ENCODE assay signal across 11 cellular contexts in genomic region chr14:24132061-24132685, GRCh38. TPM values are rescaled to one million over a fixed set of nuclear protein-coding genes. Genes with fewer than 3 reads are reported as not detected.
DNase-seq lines count a peak whose midpoint lies in the region; ATAC-seq, FAIRE-seq and TF ChIP-seq lines count a peak whose summit lies in the region.
"Had no signal": no experiment of that assay in that cellular context is flagged by ENCODE, and none has a peak within 500 bp of the region (broad histone marks: within the 10 kb centered on the region; RNA-seq: fewer than 3 reads in every experiment).

No MANE protein-coding gene starts in this region.

- POLR2A ChIA-PET in OCI-LY7 (lab: Charles Lee) = interaction anchor here (1.4 to 2.8 kb wide), 2 partner anchors 15 to 16 kb away, joined by 5 to 11 read pairs; partner anchors contain the start of genes PSME2 and RNF31
- POLR2A ChIA-PET in GM12878 (lab: Charles Lee) = interaction anchor here (11.6 kb wide), 1 partner anchor 11 kb away, joined by 276 read pairs; the partner anchor contains the start of genes DCAF11 and NRL

- H4K20me1 ChIP-seq in OCI-LY7 (ENCODE audit: insufficient read depth, low read length) (no peaks in the 10 kb centered on the region), GM12878 (ENCODE audit: control insufficient read depth, insufficient read depth) (no peaks in the 10 kb centered on the region)

- H3K36me3 ChIP-seq in OCI-LY7 (ENCODE audit: insufficient read depth, low read length) = peaks cover under 1% of the 10 kb centered on the region; the same call in 1 of the 2 replicates
- H3K36me3 ChIP-seq in GM12878 (ENCODE audit: control insufficient read depth in 2 of 2, insufficient read depth in 2 of 2, low read length in 1 of 2) = no peaks in the 10 kb centered on the region; a peak in 1 of 4 replicates
- H3K36me3 ChIP-seq in gastrocnemius medialis = peaks cover 0 to 1% of the 10 kb centered on the region in 2 donors

- H3K4me1 ChIP-seq in OCI-LY7 (ENCODE audit: insufficient read depth, low read length, poor library complexity, severe bottlenecking) (peaks cover 33% of the 10 kb centered on the region), GM12878 (ENCODE audit: control insufficient read depth, insufficient read depth, low read length) (peaks cover 28% of the 10 kb centered on the region), gastrocnemius medialis (peaks cover 40 to 48% of the 10 kb centered on the region in 2 donors)

- TF ChIP-seq EP300 in GM12878 (IDR thresholded peaks at IDR 0.05; ENCODE audit: borderline replicate concordance in 1 of 2, control insufficient read depth in 1 of 2, low read depth in 2 of 2, low read length in 2 of 2) = no peak

- intact Hi-C loops in OCI-LY7 (cut with micrococcal nuclease; ENCODE audit: unreplicated experiment) = no loop called here
- intact Hi-C loops in GM12878 (cut with micrococcal nuclease; ENCODE audit: unreplicated experiment) = no loop called here
- intact Hi-C loops in gastrocnemius medialis (cut with DNase I; ENCODE audit: low total_unique reads) = no loop called here

- SMC1A ChIA-PET in GM12878 (lab: Charles Lee; ENCODE audit: uncharacterized antibody, unreplicated experiment) = interaction anchor here (0.9 kb wide), 2 partner anchors 9 to 18 kb away, joined by 3 to 4 read pairs; no protein-coding TSS in a partner anchor

- CTCF ChIA-PET in OCI-LY7 (lab: Charles Lee; ENCODE audit: unreplicated experiment) = interaction anchor here (0.6 kb wide), 1 partner anchor 8 kb away, joined by 4 read pairs; no protein-coding TSS in a partner anchor
- CTCF ChIA-PET in GM12878 (lab: Yijun Ruan, JAX) = interaction anchor here (1.6 kb wide), 1 partner anchor 41 kb away, joined by 4 read pairs; no protein-coding TSS in a partner anchor

- in situ Hi-C loops in GM12878 (cut with MboI) (no loop called here), gastrocnemius medialis (cut with MboI; ENCODE audit: low sequenced_read_pairs in 4 of 4) (loop anchor here in 1 of 4 donors (25.0 kb wide), 1 partner anchor 820 kb away; the partner anchor contains the start of genes BCL2L2, PABPN1 and PPP1R3E)

- FAIRE-seq in GM12878 (lab: Jason Lieb, UNC) (no peak), HTR-8/SVneo (lab: Jason Lieb, UNC) (no peak)
- FAIRE-seq: GM19239 had no signal

- WGBS in GM12878 (ENCODE audit: insufficient coverage, insufficient replicate concordance, low lambda C conversion rate, missing lambda C conversion rate) = 46% methylated on average over 24 of the region's 24 CpGs

- TF ChIP-seq RAD21 in GM12878 (IDR thresholded peaks at IDR 0.05; ENCODE audit: insufficient read depth, low read depth, low read length) = no peak

- H3K27ac ChIP-seq in OCI-LY7 (ENCODE audit: low read depth, low read length, poor library complexity, severe bottlenecking) = no peak overlapping the region
- no peak overlapping the region for H3K27ac ChIP-seq in GM12878 (ENCODE audit: control insufficient read depth, insufficient read depth)
- peak overlapping the region; percentile 95 to 99 (median 98) for H3K27ac ChIP-seq in gastrocnemius medialis

- no peak for TF ChIP-seq CTCF in OCI-LY7 (conservative IDR thresholded peaks at IDR 0.05; ENCODE audit: low read length)
- no peak for TF ChIP-seq CTCF in GM12878 (IDR thresholded peaks at IDR 0.05 in 2 of 3, conservative IDR thresholded peaks at IDR 0.05 in 1 of 3; ENCODE audit: control insufficient read depth in 2 of 3, extremely low read depth in 1 of 3, insufficient read depth in 1 of 3, low read depth in 3 of 3, low read length in 3 of 3)
- TF ChIP-seq CTCF in gastrocnemius medialis (IDR thresholded peaks at IDR 0.05 in 4 of 5, conservative IDR thresholded peaks at IDR 0.05 in 1 of 5) = no peak

- RAD21 ChIA-PET in GM12878 (lab: Charles Lee; ENCODE audit: unreplicated experiment) = no interaction called here

- TF ChIP-seq POLR2A in GM12878 (IDR thresholded peaks at IDR 0.05; ENCODE audit: low read depth, low read length) = no peak
- TF ChIP-seq POLR2A in gastrocnemius medialis (IDR thresholded peaks at IDR 0.05) = peak in 1 of 2 donors; percentile 22

- ATAC-seq in GM12878 (no peak), gastrocnemius medialis (peak; percentile 5 to 14), HG02973 (IDR thresholded peaks at IDR 0.05; ENCODE audit: unreplicated experiment) (no peak), GM18867 (IDR thresholded peaks at IDR 0.05; ENCODE audit: unreplicated experiment) (no peak)

- no peak overlapping the region for H3K9ac ChIP-seq in GM12878 (ENCODE audit: control insufficient read depth, insufficient read depth, low read length)

- H3K9me2 ChIP-seq in OCI-LY7 (ENCODE audit: insufficient read depth, low read length) = no peaks in the 10 kb centered on the region

- DNase-seq in DMS53 treated with DMSO at 0.1 percent for 48 hours (lab: John Stamatoyannopoulos, UW; ENCODE audit: unreplicated experiment) (peak; percentile 36), OCI-LY7 (ENCODE audit: low spot score) (no peak), GM12878 (ENCODE audit: low read depth, low spot score) (no peak), gastrocnemius medialis (peak in 1 of 2 donors; percentile 69), HTR-8/SVneo (ENCODE audit: insufficient read length, low spot score) (no peak), T-helper 9 cell (no peak)
- DNase-seq: EL, NCI-H2227 treated with DMSO at 0.1 percent for 48 hours had no signal

- H3K9me3 ChIP-seq in OCI-LY7 (ENCODE audit: low read length) (no peaks in the 10 kb centered on the region), GM12878 (replicated peaks; ENCODE audit: control insufficient read depth, insufficient read depth, low read length) (no peaks in the 10 kb centered on the region), gastrocnemius medialis (no peaks in the 10 kb centered on the region)

- H3K27me3 ChIP-seq in GM12878 (replicated peaks in 1 of 2; ENCODE audit: control insufficient read depth in 2 of 2, insufficient read depth in 2 of 2, low read length in 1 of 2) = no peaks in the 10 kb centered on the region
- no peaks in the 10 kb centered on the region for H3K27me3 ChIP-seq in gastrocnemius medialis

- no peak overlapping the region for H3K4me3 ChIP-seq in OCI-LY7 (ENCODE audit: low read depth, low read length, poor library complexity, severe bottlenecking)
- H3K4me3 ChIP-seq in GM12878 = no peak overlapping the region
- peak overlapping the region; percentile 44 to 56 (median 48) for H3K4me3 ChIP-seq in gastrocnemius medialis

- H3K4me2 ChIP-seq in OCI-LY7 (ENCODE audit: low read length) (peak overlapping the region; percentile 6; the same call in 1 of the 2 replicates), GM12878 (ENCODE audit: control insufficient read depth, insufficient read depth) (no peak overlapping the region; the same call in 1 of the 2 replicates)

- BruUV-seq in OCI-LY7 (replicated peaks; lab: Mats Ljungman, UMichigan) (no TSS peak), GM12878 (replicated peaks; lab: Mats Ljungman, UMichigan) (no TSS peak)

- H2AFZ ChIP-seq in OCI-LY7 (ENCODE audit: low read length) (peak overlapping the region; percentile 38; the same call in 1 of the 2 replicates), GM12878 (ENCODE audit: control insufficient read depth, low read depth, low read length) (no peak overlapping the region)

- H3K79me2 ChIP-seq in OCI-LY7 (ENCODE audit: insufficient read depth, low read depth, low read length) (no peaks in the 10 kb centered on the region), GM12878 (ENCODE audit: control insufficient read depth, insufficient read depth, low read length) (peaks cover 15% of the 10 kb centered on the region)

RNA-seq across cellular contexts. Expression of gene FITM1, which starts 1.7 kb away (rescaled TPM):
- total RNA-seq in OCI-LY7 (2014; rRNA removed; shearing (Covaris generic)) = 0.28 TPM in 2 replicates
- total RNA-seq in OCI-LY7 (2022) = 0.97 and 1.4 TPM in 2 replicates
- total RNA-seq in GM12878 (2013; cell fraction: nucleolus; rRNA removed) = 1.5 and 1.8 TPM in 2 replicates
- total RNA-seq in GM12878 (2014; rRNA removed) = 1.9 and 2.0 TPM in 2 replicates
- 0.18 and 0.27 TPM in 2 replicates for total RNA-seq in GM12878 (2014; rRNA removed; fragmentation: Illumina TruSeq; extraction: Trizol)
- total RNA-seq in GM12878 (2021) = 0.64 TPM in 2 replicates
- not detected for polyA plus RNA-seq in GM12878 (2011; ENCODE audit: low read depth)
- polyA plus RNA-seq in GM12878 (2011; rRNA removed) = 0.09 and 0.49 TPM in 2 replicates
- polyA plus RNA-seq in GM12878 (2011; cell fraction: cytosol; rRNA removed) = 0.67 and 0.97 TPM in 2 replicates
- 2.8 and 3.5 TPM in 2 replicates for polyA plus RNA-seq in GM12878 (2011; cell fraction: nucleus; rRNA removed)
- 0.30 and 0.38 TPM in 2 replicates for polyA plus RNA-seq in GM12878 (2012)
- polyA plus RNA-seq in GM12878 (2014; fragmentation: Illumina TruSeq; extraction: Trizol) = 0.28 TPM in 1 of 2 replicates, not detected in the other
- under 1 TPM in 1 of 2 experiments, not detected in 1; 0.11 TPM for polyA plus RNA-seq in GM12878 (2014; fragmentation: Nextera tagmentation; extraction: Ambion mirVana)
- 0.76 and 1.3 TPM in 2 replicates for polyA plus RNA-seq in GM12878 (2014; rRNA removed)
- polyA plus RNA-seq in GM12878 (2016; fragmentation: Nextera tagmentation; extraction: Ambion mirVana) = under 1 TPM in 1 of 2 experiments, not detected in 1; 0.42 TPM
- polyA minus RNA-seq in GM12878 (2011; rRNA and poly(A)+ RNA removed) = 0.66 and 0.82 TPM in 2 replicates
- polyA minus RNA-seq in GM12878 (2011; cell fraction: cytosol; rRNA and poly(A)+ RNA removed) = 1.6 TPM in 1 of 2 replicates, not detected in the other
- polyA minus RNA-seq in GM12878 (2011; cell fraction: nucleus; rRNA and poly(A)+ RNA removed) = 0.60 and 1.3 TPM in 2 replicates
- 10 to 100 TPM; 45.3 to 91.3 (median 65.4) TPM for total RNA-seq in gastrocnemius medialis

RNA-seq across cellular contexts. Expression of gene PSME1, which starts 3.8 kb away (rescaled TPM):
- total RNA-seq in OCI-LY7 (2014; rRNA removed; shearing (Covaris generic)) = 187 and 213 TPM in 2 replicates
- total RNA-seq in OCI-LY7 (2022) (146 and 149 TPM in 2 replicates), GM12878 (2014; rRNA removed) (324 and 373 TPM in 2 replicates), GM12878 (2014; rRNA removed; fragmentation: Illumina TruSeq; extraction: Trizol) (367 and 377 TPM in 2 replicates), GM12878 (2021) (396 and 402 TPM in 2 replicates), gastrocnemius medialis (100 to 1,000 TPM in 2 of 4 donors, 10 to 100 TPM in 2; 63.3 to 158 (median 87.5) TPM)
- total RNA-seq in GM12878 (2013; cell fraction: nucleolus; rRNA removed) = 40.4 and 42.8 TPM in 2 replicates
- polyA plus RNA-seq in GM12878 (2011; ENCODE audit: low read depth) = 326 TPM
- polyA plus RNA-seq in GM12878 (2011; rRNA removed) (138 and 250 TPM in 2 replicates), GM12878 (2014; fragmentation: Illumina TruSeq; extraction: Trizol) (354 and 428 TPM in 2 replicates), GM12878 (2014; fragmentation: Nextera tagmentation; extraction: Ambion mirVana) (1,000 to 10,000 TPM; 1,299 to 1,378 TPM), GM12878 (2014; rRNA removed) (248 and 257 TPM in 2 replicates), GM12878 (2016; fragmentation: Nextera tagmentation; extraction: Ambion mirVana) (100 to 1,000 TPM; 769 to 810 TPM)
- polyA plus RNA-seq in GM12878 (2011; cell fraction: cytosol; rRNA removed) = 172 and 216 TPM in 2 replicates
- polyA plus RNA-seq in GM12878 (2011; cell fraction: nucleus; rRNA removed) = 219 and 223 TPM in 2 replicates
- 245 and 328 TPM in 2 replicates for polyA plus RNA-seq in GM12878 (2012)
- polyA minus RNA-seq in GM12878 (2011; rRNA and poly(A)+ RNA removed) = 55.2 and 65.8 TPM in 2 replicates
- polyA minus RNA-seq in GM12878 (2011; cell fraction: cytosol; rRNA and poly(A)+ RNA removed) = 41.1 and 46.6 TPM in 2 replicates
- 32.4 and 34.8 TPM in 2 replicates for polyA minus RNA-seq in GM12878 (2011; cell fraction: nucleus; rRNA and poly(A)+ RNA removed)

RNA-seq across cellular contexts. Expression of gene EMC9, which starts 9.2 kb away (rescaled TPM):
- total RNA-seq in OCI-LY7 (2014; rRNA removed; shearing (Covaris generic)) = 73.2 and 74.8 TPM in 2 replicates
- total RNA-seq in OCI-LY7 (2022) (72.0 and 72.9 TPM in 2 replicates), GM12878 (2014; rRNA removed) (39.5 and 42.6 TPM in 2 replicates), GM12878 (2014; rRNA removed; fragmentation: Illumina TruSeq; extraction: Trizol) (15.8 and 20.2 TPM in 2 replicates), GM12878 (2021) (40.9 and 45.7 TPM in 2 replicates), gastrocnemius medialis (10 to 100 TPM; 13.6 to 18.8 (median 16.3) TPM)
- total RNA-seq in GM12878 (2013; cell fraction: nucleolus; rRNA removed) = 25.2 and 28.8 TPM in 2 replicates
- 14.2 TPM for polyA plus RNA-seq in GM12878 (2011; ENCODE audit: low read depth)
- polyA plus RNA-seq in GM12878 (2011; rRNA removed) (11.6 and 18.1 TPM in 2 replicates), GM12878 (2014; fragmentation: Illumina TruSeq; extraction: Trizol) (10.6 and 15.3 TPM in 2 replicates), GM12878 (2014; fragmentation: Nextera tagmentation; extraction: Ambion mirVana) (10 to 100 TPM; 15.5 to 17.8 TPM), GM12878 (2014; rRNA removed) (44.7 and 46.2 TPM in 2 replicates), GM12878 (2016; fragmentation: Nextera tagmentation; extraction: Ambion mirVana) (10 to 100 TPM; 51.0 to 60.5 TPM)
- polyA plus RNA-seq in GM12878 (2011; cell fraction: cytosol; rRNA removed) = 26.8 and 41.6 TPM in 2 replicates
- polyA plus RNA-seq in GM12878 (2011; cell fraction: nucleus; rRNA removed) = 89.7 and 93.0 TPM in 2 replicates
- polyA plus RNA-seq in GM12878 (2012) = 32.5 and 36.2 TPM in 2 replicates
- 18.3 and 23.2 TPM in 2 replicates for polyA minus RNA-seq in GM12878 (2011; rRNA and poly(A)+ RNA removed)
- polyA minus RNA-seq in GM12878 (2011; cell fraction: cytosol; rRNA and poly(A)+ RNA removed) = 6.7 and 11.8 TPM in 2 replicates
- polyA minus RNA-seq in GM12878 (2011; cell fraction: nucleus; rRNA and poly(A)+ RNA removed) = 22.5 and 30.4 TPM in 2 replicates

RNA-seq across cellular contexts. Expression of gene PSME2, which starts 14.2 kb away (rescaled TPM):
- total RNA-seq in OCI-LY7 (2014; rRNA removed; shearing (Covaris generic)) = 254 and 290 TPM in 2 replicates
- 176 and 188 TPM in 2 replicates for total RNA-seq in OCI-LY7 (2022)
- 107 and 115 TPM in 2 replicates for total RNA-seq in GM12878 (2013; cell fraction: nucleolus; rRNA removed)
- 861 and 965 TPM in 2 replicates for total RNA-seq in GM12878 (2014; rRNA removed)
- 713 and 731 TPM in 2 replicates for total RNA-seq in GM12878 (2014; rRNA removed; fragmentation: Illumina TruSeq; extraction: Trizol)
- total RNA-seq in GM12878 (2021) = 554 and 559 TPM in 2 replicates
- 477 TPM for polyA plus RNA-seq in GM12878 (2011; ENCODE audit: low read depth)
- polyA plus RNA-seq in GM12878 (2011; rRNA removed) = 409 and 510 TPM in 2 replicates
- 329 and 453 TPM in 2 replicates for polyA plus RNA-seq in GM12878 (2011; cell fraction: cytosol; rRNA removed)
- 907 and 945 TPM in 2 replicates for polyA plus RNA-seq in GM12878 (2011; cell fraction: nucleus; rRNA removed)
- polyA plus RNA-seq in GM12878 (2012) = 335 and 418 TPM in 2 replicates
- polyA plus RNA-seq in GM12878 (2014; fragmentation: Illumina TruSeq; extraction: Trizol) = 828 and 873 TPM in 2 replicates
- polyA plus RNA-seq in GM12878 (2014; fragmentation: Nextera tagmentation; extraction: Ambion mirVana) = 1,000 to 10,000 TPM; 3,045 to 3,542 TPM
- 862 and 900 TPM in 2 replicates for polyA plus RNA-seq in GM12878 (2014; rRNA removed)
- 1,000 to 10,000 TPM; 1,453 to 1,543 TPM for polyA plus RNA-seq in GM12878 (2016; fragmentation: Nextera tagmentation; extraction: Ambion mirVana)
- polyA minus RNA-seq in GM12878 (2011; rRNA and poly(A)+ RNA removed) = 154 and 207 TPM in 2 replicates
- 61.7 and 82.5 TPM in 2 replicates for polyA minus RNA-seq in GM12878 (2011; cell fraction: cytosol; rRNA and poly(A)+ RNA removed)
- 139 and 176 TPM in 2 replicates for polyA minus RNA-seq in GM12878 (2011; cell fraction: nucleus; rRNA and poly(A)+ RNA removed)
- total RNA-seq in gastrocnemius medialis = 10 to 100 TPM; 13.7 to 53.2 (median 21.5) TPM

RNA-seq across cellular contexts. Expression of gene RNF31, which starts 15.1 kb away (rescaled TPM):
- 37.8 and 66.1 TPM in 2 replicates for total RNA-seq in OCI-LY7 (2014; rRNA removed; shearing (Covaris generic))
- total RNA-seq in OCI-LY7 (2022) (57.8 and 58.1 TPM in 2 replicates), GM12878 (2014; rRNA removed) (69.5 and 73.5 TPM in 2 replicates), GM12878 (2014; rRNA removed; fragmentation: Illumina TruSeq; extraction: Trizol) (27.2 and 29.6 TPM in 2 replicates), GM12878 (2021) (87.0 and 92.7 TPM in 2 replicates), gastrocnemius medialis (100 to 1,000 TPM in 1 of 4 donors, 10 to 100 TPM in 3; 63.3 to 140 (median 82.4) TPM)
- 123 and 142 TPM in 2 replicates for total RNA-seq in GM12878 (2013; cell fraction: nucleolus; rRNA removed)
- polyA plus RNA-seq in GM12878 (2011; ENCODE audit: low read depth) = 31.8 TPM
- polyA plus RNA-seq in GM12878 (2011; rRNA removed) (12.3 and 20.8 TPM in 2 replicates), GM12878 (2014; fragmentation: Illumina TruSeq; extraction: Trizol) (29.8 and 47.1 TPM in 2 replicates), GM12878 (2014; fragmentation: Nextera tagmentation; extraction: Ambion mirVana) (10 to 100 TPM in 1 of 2 experiments, 1 to 10 TPM in 1; 8.5 to 19.0 TPM), GM12878 (2014; rRNA removed) (61.8 and 66.7 TPM in 2 replicates), GM12878 (2016; fragmentation: Nextera tagmentation; extraction: Ambion mirVana) (10 to 100 TPM; 56.9 to 72.7 TPM)
- 23.5 and 29.2 TPM in 2 replicates for polyA plus RNA-seq in GM12878 (2011; cell fraction: cytosol; rRNA removed)
- polyA plus RNA-seq in GM12878 (2011; cell fraction: nucleus; rRNA removed) = 104 and 183 TPM in 2 replicates
- 52.3 and 84.3 TPM in 2 replicates for polyA plus RNA-seq in GM12878 (2012)
- polyA minus RNA-seq in GM12878 (2011; rRNA and poly(A)+ RNA removed) = 52.4 and 72.1 TPM in 2 replicates
- polyA minus RNA-seq in GM12878 (2011; cell fraction: cytosol; rRNA and poly(A)+ RNA removed) = 15.9 and 20.8 TPM in 2 replicates
- polyA minus RNA-seq in GM12878 (2011; cell fraction: nucleus; rRNA and poly(A)+ RNA removed) = 63.3 and 133 TPM in 2 replicates

Comparison
In these comparisons a context has a peak if more than half of its experiments do, and no peak if none do; other contexts are left out.
1. H3K27ac ChIP-seq: peak in gastrocnemius medialis (4 of 4); none in OCI-LY7 (single experiment) and GM12878 (single experiment).
2. H3K4me3 ChIP-seq: peak in gastrocnemius medialis (4 of 4); none in OCI-LY7 (single experiment) and GM12878 (single experiment).
3. ATAC-seq: peak in gastrocnemius medialis (2 of 2); none in GM12878 (single experiment), HG02973 (single experiment) and GM18867 (single experiment).
4. RNA of gene FITM1, which starts 1.7 kb away (total RNA-seq): 45.3 to 91.3 TPM in gastrocnemius medialis; 0.28 to 1.4 TPM in OCI-LY7 and 0.18 to 2.0 TPM in GM12878; every median in the first group is over 10 times any median in the second.